Comparison of ENCODE assay signal across 11 cellular contexts in the genomic region with DNA sequence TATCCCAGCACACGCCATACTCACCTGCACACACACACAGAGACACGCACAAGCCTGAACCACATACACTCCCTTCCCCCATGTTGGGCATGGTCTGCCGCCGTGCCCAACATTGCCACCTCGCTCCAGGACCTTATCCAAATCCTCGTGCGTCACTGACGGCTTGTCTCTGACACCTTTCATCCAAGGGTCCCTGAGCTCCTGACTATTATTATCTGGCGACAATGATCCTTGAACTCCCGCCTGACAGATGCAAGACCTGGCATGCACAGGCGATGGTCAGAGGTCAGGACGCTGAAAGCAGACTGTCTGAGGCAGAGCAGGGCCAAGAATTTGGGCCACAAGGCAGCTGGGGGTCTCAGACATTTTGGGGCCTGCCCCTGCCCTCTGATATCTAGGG. TPM values are rescaled to one million over a fixed set of nuclear protein-coding genes. Genes with fewer than 3 reads are reported as not detected.
"Had no signal": no experiment of that assay in that cellular context is flagged by ENCODE, and none has a peak within 500 bp of the region (broad histone marks: within the 10 kb centered on the region; RNA-seq: fewer than 3 reads in every experiment).

No MANE protein-coding gene starts in this region.

- H3K27ac ChIP-seq: colonic mucosa had no signal

- H3K4me3 ChIP-seq: colonic mucosa, transverse colon had no signal

- DNase-seq: activated naive CD4-positive, alpha-beta T cell treated with anti-CD3 and anti-CD28 coated beads, Interleukin-2, amount 10 ng/mL, durations not matched to agents 7 days and 5 days; activated T-cell treated with anti-CD3 and anti-CD28 coated beads, Interleukin-2, amount 50 U/mL, for 1 hour; caudate nucleus; colonic mucosa; naive thymus-derived CD8-positive, alpha-beta T cell; stimulated activated naive CD8-positive, alpha-beta T cell treated with anti-CD3 and anti-CD28 coated beads, Interleukin-15, Interleukin-2, amounts not matched to agents 100 U/mL and 50 U/mL, for 24 hours; transverse colon had no signal

- H3K36me3 Mint-ChIP-seq: activated naive CD4-positive, alpha-beta T cell treated with anti-CD3 and anti-CD28 coated beads, Interleukin-2, amount 10 ng/mL, durations not matched to agents 7 days and 5 days; naive thymus-derived CD8-positive, alpha-beta T cell had no signal

- H3K9me3 ChIP-seq: colonic mucosa, transverse colon had no signal

- H3K27me3 ChIP-seq: colonic mucosa, transverse colon had no signal

- H3K4me1 ChIP-seq: colonic mucosa had no signal

- H3K4me3 Mint-ChIP-seq: activated naive CD4-positive, alpha-beta T cell treated with anti-CD3 and anti-CD28 coated beads, Interleukin-2, amount 10 ng/mL, durations not matched to agents 7 days and 5 days; naive thymus-derived CD8-positive, alpha-beta T cell had no signal

- H3K36me3 ChIP-seq: colonic mucosa, transverse colon had no signal

- FAIRE-seq: astrocyte had no signal

- H3K27ac Mint-ChIP-seq: activated naive CD4-positive, alpha-beta T cell treated with anti-CD3 and anti-CD28 coated beads, Interleukin-2, amount 10 ng/mL, durations not matched to agents 7 days and 5 days had no signal

- ATAC-seq: esophagus mucosa; naive thymus-derived CD8-positive, alpha-beta T cell; stimulated activated naive CD8-positive, alpha-beta T cell treated with anti-CD3 and anti-CD28 coated beads, Interleukin-15, Interleukin-2, amounts not matched to agents 100 U/mL and 50 U/mL, for 24 hours had no signal

RNA-seq across cellular contexts. Expression of a gene that starts 4.2 kb away (rescaled TPM):
- total RNA-seq: astrocyte; glomerular endothelial cell; lung microvascular endothelial cell; naive thymus-derived CD8-positive, alpha-beta T cell had no signal
- polyA plus RNA-seq: naive thymus-derived CD8-positive, alpha-beta T cell had no signal
